ENCODE assay signal across 18 cellular contexts in genomic region chr9:28329323-28329722, GRCh38.
A peak's percentile ranks its signal among the peaks of the same experiment; 100 is the strongest.
DNase-seq lines count a peak whose midpoint lies in the region; ATAC-seq and TF ChIP-seq lines count a peak whose summit lies in the region.
"Had no signal": no experiment of that assay in that cellular context is flagged by ENCODE, and none has a peak within 500 bp of the region (broad histone marks: within the 10 kb centered on the region; RNA-seq: fewer than 3 reads in every experiment).

No MANE protein-coding gene starts in this region.

- peak; percentile 52 for ATAC-seq in foreskin keratinocyte
- no peak for ATAC-seq in HG02970 (IDR thresholded peaks at IDR 0.05; ENCODE audit: low FRiP score, unreplicated experiment)
- ATAC-seq: T-cell had no signal

- no peaks in the 10 kb centered on the region for H3K27me3 ChIP-seq in foreskin keratinocyte
- H3K27me3 ChIP-seq: Peyer's patch, SJCRH30 had no signal

- DNase-seq in HPDE6-E6E7 (ENCODE audit: extremely low spot score): peak; percentile 16
- DNase-seq in NCI-H1105 treated with DMSO at 0.1 percent for 48 hours (lab: John Stamatoyannopoulos, UW): peak; percentile 95
- DNase-seq in NCI-H69 (lab: John Stamatoyannopoulos, UW): peak; percentile 80
- DNase-seq in foreskin keratinocyte: peak; percentile 22 to 58
- no peak for DNase-seq in NCI-H2081 treated with DMSO at 0.1 percent for 48 hours (lab: John Stamatoyannopoulos, UW)
- DNase-seq in activated CD8-positive, alpha-beta memory T cell treated with anti-CD3 and anti-CD28 coated beads for 24 hours: no peak
- DNase-seq: CD4-positive, CD25-positive, alpha-beta regulatory T cell; DMS79; Karpas-422; NCI-H1417 treated with DMSO at 0.1 percent for 48 hours; NCI-H2081; NCI-H2227 treated with DMSO at 0.1 percent for 48 hours; NCI-H524 treated with DMSO at 0.1 percent for 48 hours; NK-92 treated with Interleukin-12 subunit alpha and Interleukin-12 subunit beta, amount 100 ng/mL, for 24 hours; Peyer's patch; SJCRH30; T-cell had no signal

- no peak overlapping the region for H3K27ac ChIP-seq in foreskin keratinocyte
- H3K27ac ChIP-seq: Peyer's patch, SJCRH30 had no signal

- no peak for TF ChIP-seq CTCF in foreskin keratinocyte (conservative IDR thresholded peaks at IDR 0.05)

- H3K4me1 ChIP-seq in foreskin keratinocyte: no peaks in the 10 kb centered on the region
- H3K4me1 ChIP-seq: Peyer's patch, SJCRH30 had no signal

Comparison
In these comparisons a context has a peak if more than half of its experiments do, and no peak if none do; other contexts are left out.
1. DNase-seq: peak in HPDE6-E6E7 (single experiment), NCI-H1105 treated with DMSO at 0.1 percent for 48 hours (single experiment), NCI-H69 (single experiment) and foreskin keratinocyte (2 of 2); none in NCI-H2081 treated with DMSO at 0.1 percent for 48 hours (single experiment) and activated CD8-positive, alpha-beta memory T cell treated with anti-CD3 and anti-CD28 coated beads for 24 hours (single experiment).